2 cellular contexts compared by ENCODE assay signal in genomic region chr7:137953692-137954470, GRCh38.
TF ChIP-seq lines count a peak whose summit lies in the region.

No MANE protein-coding gene starts in this region.

TF ChIP-seq in IMR-90, 13 proteins besides CTCF, POLR2A, EP300 and RAD21:
- TF ChIP-seq CEBPB (IDR thresholded peaks at IDR 0.05; ENCODE audit: low read depth, low read length) (peak; percentile 25; the same call in 1 of the 2 replicates), SMC3 (IDR thresholded peaks at IDR 0.05; ENCODE audit: low read depth, low read length) (no peak), MXI1 (IDR thresholded peaks at IDR 0.05; ENCODE audit: borderline replicate concordance, low read depth, low read length) (no peak), MAZ (IDR thresholded peaks at IDR 0.05; ENCODE audit: borderline replicate concordance, low read depth, low read length) (no peak), FOS (IDR thresholded peaks at IDR 0.05; ENCODE audit: low read depth, low read length) (peak; percentile 55; the same call in 1 of the 2 replicates), CHD1 (IDR thresholded peaks at IDR 0.05; ENCODE audit: low read depth, low read length) (no peak), USF2 (IDR thresholded peaks at IDR 0.05; ENCODE audit: low read depth, low read length) (no peak), RFX5 (IDR thresholded peaks at IDR 0.05; ENCODE audit: low read depth, low read length) (no peak), NFE2L2 (IDR thresholded peaks at IDR 0.05; ENCODE audit: low read depth, low read length) (no peak), BHLHE40 (IDR thresholded peaks at IDR 0.05; ENCODE audit: low read depth, low read length) (no peak)

TF ChIP-seq in liver, 16 proteins besides CTCF, POLR2A, EP300 and RAD21:
- TF ChIP-seq ATF3 (IDR thresholded peaks at IDR 0.05) (no peak), YY1 (IDR thresholded peaks at IDR 0.05) (no peak), SP1 (IDR thresholded peaks at IDR 0.05) (peak; percentile 16), HNF4A (conservative IDR thresholded peaks at IDR 0.05) (peak; percentile 47 to 53), NR2F2 (IDR thresholded peaks at IDR 0.05) (peak; percentile 16), TAF1 (conservative IDR thresholded peaks at IDR 0.05) (no peak)
